21 cellular contexts compared by ENCODE assay signal in genomic region chr17:81879121-81879520, GRCh38. TPM values are rescaled to one million over a fixed set of nuclear protein-coding genes. Genes with fewer than 3 reads are reported as not detected.
"Had no signal": no experiment of that assay in that cellular context is flagged by ENCODE, and none has a peak within 500 bp of the region (broad histone marks: within the 10 kb centered on the region; RNA-seq: fewer than 3 reads in every experiment).

No MANE protein-coding gene starts in this region.

- FAIRE-seq: colon, islet of Langerhans had no signal

- DNase-seq: activated CD4-positive, alpha-beta T cell treated with anti-CD3 and anti-CD28 coated beads, Interleukin-2, amount 50 U/mL, for 4 hours; activated CD8-positive, alpha-beta memory T cell treated with anti-CD3 and anti-CD28 coated beads, Interleukin-2, amount 10 ng/mL, durations not matched to agents 7 days and 5 days; activated effector memory CD4-positive, alpha-beta T cell treated with anti-CD3 and anti-CD28 coated beads, Interleukin-2, amount 50 U/mL, for 16 hours; activated T-cell treated with anti-CD3 and anti-CD28 coated beads, Interleukin-2, amount 50 U/mL, for 1 hour; amniotic stem cell; body of pancreas; caudate nucleus; gastrocnemius medialis; heart right ventricle; midbrain; ovary; stimulated activated CD4-positive, alpha-beta T cell treated with anti-CD3 and anti-CD28 coated beads, Interleukin-12 subunit alpha, Interleukin-12 subunit beta, amount 100 ng/mL, for 4 hours; stimulated activated CD4-positive, alpha-beta T cell treated with anti-CD3 and anti-CD28 coated beads, Interleukin-2, amount 100 ng/mL, for 24 hours had no signal

- H3K4me3 Mint-ChIP-seq: activated CD8-positive, alpha-beta memory T cell treated with anti-CD3 and anti-CD28 coated beads, Interleukin-2, amount 10 ng/mL, durations not matched to agents 7 days and 5 days; activated naive CD8-positive, alpha-beta T cell; neural crest cell; T-helper 2 cell treated with Interferon-gamma antibody and Interleukin-4, amounts not matched to agents 5 μg/mL and 100 μg/mL, for 36 hours had no signal

- H3K27ac Mint-ChIP-seq: activated CD8-positive, alpha-beta memory T cell treated with anti-CD3 and anti-CD28 coated beads, Interleukin-2, amount 10 ng/mL, durations not matched to agents 7 days and 5 days; activated naive CD8-positive, alpha-beta T cell had no signal

- H3K4me1 ChIP-seq: body of pancreas, gastrocnemius medialis, heart right ventricle had no signal

- H3K9me3 ChIP-seq: body of pancreas, gastrocnemius medialis, heart right ventricle, ovary, thoracic aorta had no signal

- H3K27me3 ChIP-seq: body of pancreas, gastrocnemius medialis, heart right ventricle, ovary had no signal

- H3K4me1 Mint-ChIP-seq: neural crest cell had no signal

- H3K36me3 Mint-ChIP-seq: activated naive CD8-positive, alpha-beta T cell had no signal

- H3K36me3 ChIP-seq: ovary had no signal

- H3K27me3 Mint-ChIP-seq: activated CD8-positive, alpha-beta memory T cell treated with anti-CD3 and anti-CD28 coated beads, Interleukin-2, amount 10 ng/mL, durations not matched to agents 7 days and 5 days; activated naive CD8-positive, alpha-beta T cell had no signal

- H3K27ac ChIP-seq: body of pancreas, gastrocnemius medialis, heart right ventricle, ovary, thoracic aorta had no signal

- H3K9me3 Mint-ChIP-seq: neural crest cell; T-helper 2 cell treated with Interferon-gamma antibody and Interleukin-4, amounts not matched to agents 5 μg/mL and 100 μg/mL, for 36 hours had no signal

- ATAC-seq: activated CD8-positive, alpha-beta memory T cell treated with anti-CD3 and anti-CD28 coated beads, Interleukin-2, amount 10 ng/mL, durations not matched to agents 7 days and 5 days; body of pancreas; gastrocnemius medialis; heart right ventricle; left lobe of liver had no signal

- H3K4me3 ChIP-seq: body of pancreas, gastrocnemius medialis, heart right ventricle, ovary, thoracic aorta had no signal

RNA-seq across cellular contexts. Expression of gene NPB, which starts 22.9 kb away (rescaled TPM):
- total RNA-seq: lung microvascular endothelial cell had no signal
